23 cellular contexts compared by ENCODE assay signal in the genomic region with DNA sequence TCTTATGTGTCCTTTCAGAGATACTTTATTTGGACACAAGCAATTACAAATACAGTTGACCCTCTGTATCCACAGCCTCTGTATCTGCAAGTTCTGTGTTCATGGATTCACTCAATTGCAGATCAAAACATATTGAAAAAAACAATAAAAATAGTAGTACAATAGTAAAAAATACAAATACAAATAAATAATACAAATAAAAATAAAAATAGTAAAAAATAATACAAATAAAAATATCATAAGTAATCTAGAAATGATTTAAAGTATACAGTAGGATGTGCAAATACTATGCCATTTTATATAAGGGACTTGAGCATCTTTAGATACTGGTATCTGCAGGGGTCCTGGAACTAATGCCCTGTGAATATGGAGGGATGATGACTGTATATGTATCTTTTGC. TPM values are rescaled to one million over a fixed set of nuclear protein-coding genes. Genes with fewer than 3 reads are reported as not detected.
DNase-seq lines count a peak whose midpoint lies in the region; ATAC-seq and TF ChIP-seq lines count a peak whose summit lies in the region.
"Had no signal": no experiment of that assay in that cellular context is flagged by ENCODE, and none has a peak within 500 bp of the region (broad histone marks: within the 10 kb centered on the region; RNA-seq: fewer than 3 reads in every experiment).

No MANE protein-coding gene starts in this region.

- no peaks in the 10 kb centered on the region for H4K20me1 ChIP-seq in PC-9 (ENCODE audit: insufficient read depth)

- H3K27ac ChIP-seq in PC-9 (peak overlapping the region; percentile 78; the same call in 1 of the 2 replicates), adrenal gland (peak overlapping the region in 4 of 5 donors; percentile 58 to 94 (median 82)), left lung (peak overlapping the region; percentile 89 to 97), tibial artery (peak overlapping the region; percentile 93 to 96)

- H3K27me3 ChIP-seq in PC-9 (ENCODE audit: insufficient read depth, low read depth): no peaks in the 10 kb centered on the region
- no peaks in the 10 kb centered on the region for H3K27me3 ChIP-seq in adrenal gland
- no peaks in the 10 kb centered on the region for H3K27me3 ChIP-seq in left lung
- H3K27me3 ChIP-seq in tibial artery: no peaks in the 10 kb centered on the region
- H3K27me3 ChIP-seq: hepatocyte, MG63 had no signal

- H3K36me3 ChIP-seq in PC-9 (ENCODE audit: low read depth) (no peaks in the 10 kb centered on the region), adrenal gland (replicated peaks in 1 of 2) (no peaks in the 10 kb centered on the region), left lung (no peaks in the 10 kb centered on the region), tibial artery (no peaks in the 10 kb centered on the region)
- H3K36me3 ChIP-seq: MG63 had no signal

- intact Hi-C loops in PC-9 (cut with micrococcal nuclease; ENCODE audit: unreplicated experiment): loop anchor here (10.0 kb wide), 2 partner anchors 208 to 248 kb away; a partner anchor contains a TSS
- intact Hi-C loops in adrenal gland (cut with DNase I): no loop called here
- intact Hi-C loops in left lung (cut with DNase I): no loop called here
- intact Hi-C loops in tibial artery (cut with DNase I; ENCODE audit: low total_unique reads): loop anchor here (10.0 kb wide), 1 partner anchor 248 kb away; no protein-coding TSS in a partner anchor

- no peak overlapping the region for H2AFZ ChIP-seq in PC-9
- H2AFZ ChIP-seq: hepatocyte had no signal

- H3F3A ChIP-seq in PC-9 (ENCODE audit: insufficient read depth, low read depth): peaks cover 38% of the 10 kb centered on the region

- peaks cover 70% of the 10 kb centered on the region for H3K4me1 ChIP-seq in PC-9 (replicated peaks; ENCODE audit: insufficient read depth)
- H3K4me1 ChIP-seq in adrenal gland (replicated peaks in 1 of 2): peaks cover 23 to 50% of the 10 kb centered on the region in 2 donors
- peaks cover 32 to 65% of the 10 kb centered on the region in 2 donors for H3K4me1 ChIP-seq in left lung
- H3K4me1 ChIP-seq in tibial artery: peaks cover 6 to 92% (median 51%) of the 10 kb centered on the region in 4 donors

- no peaks in the 10 kb centered on the region for H3K9me2 ChIP-seq in PC-9 (ENCODE audit: insufficient read depth)

- peak overlapping the region; percentile 63 for H3K4me2 ChIP-seq in PC-9
- H3K4me2 ChIP-seq: hepatocyte had no signal

- CTCF ChIA-PET in PC-9 (lab: Charles Lee): interaction anchor here (0.7 kb wide), 1 partner anchor 16 kb away, joined by 4 read pairs; no protein-coding TSS in a partner anchor

- H3K9me3 ChIP-seq in PC-9 (ENCODE audit: insufficient read depth, low read depth) (no peaks in the 10 kb centered on the region), adrenal gland (replicated peaks in 1 of 3) (no peaks in the 10 kb centered on the region), left lung (no peaks in the 10 kb centered on the region), tibial artery (no peaks in the 10 kb centered on the region)
- H3K9me3 ChIP-seq: MG63 had no signal

- H3K79me2 ChIP-seq in PC-9 (ENCODE audit: low read depth): no peaks in the 10 kb centered on the region
- H3K79me2 ChIP-seq: hepatocyte had no signal

- ATAC-seq in left lung: no peak
- ATAC-seq in HG03460 (IDR thresholded peaks at IDR 0.05; ENCODE audit: unreplicated experiment): no peak
- ATAC-seq: SK-N-SH treated with all-trans-retinoic acid at 6 μM for 48 hours had no signal

- H3K4me3 ChIP-seq in PC-9: no peak overlapping the region
- no peak overlapping the region for H3K4me3 ChIP-seq in adrenal gland
- H3K4me3 ChIP-seq in left lung: no peak overlapping the region
- H3K4me3 ChIP-seq in tibial artery: no peak overlapping the region
- H3K4me3 ChIP-seq: hepatocyte, MG63, smooth muscle cell had no signal

- POLR2A ChIA-PET in PC-9 (lab: Charles Lee; ENCODE audit: unreplicated experiment): no interaction called here

- TF ChIP-seq POLR2A in adrenal gland (IDR thresholded peaks at IDR 0.05): no peak

- DNase-seq in PC-9 (no peak), adrenal gland (no peak), left lung (no peak), tibial artery (no peak), NCI-H774 (lab: John Stamatoyannopoulos, UW) (no peak), NCI-H2081 (lab: John Stamatoyannopoulos, UW) (no peak)
- no peak for DNase-seq in activated naive CD4-positive, alpha-beta T cell treated with Interleukin-2 at 50 U/mL for 16 hours
- DNase-seq: activated CD4-positive, alpha-beta T cell treated with anti-CD3 and anti-CD28 coated beads for 4 hours; activated CD8-positive, alpha-beta memory T cell treated with anti-CD3 and anti-CD28 coated beads for 24 hours; activated effector memory CD4-positive, alpha-beta T cell treated with Interleukin-2 at 50 U/mL for 16 hours; activated naive CD8-positive, alpha-beta T cell treated with anti-CD3 and anti-CD28 coated beads, Interleukin-2, amount 10 ng/mL, durations not matched to agents 7 days and 5 days; CD4-positive, CD25-positive, alpha-beta regulatory T cell; erythroblast; foreskin fibroblast; KG1; MG63; NCI-H1105 treated with DMSO at 0.1 percent for 48 hours; NCI-H1930; T-helper 2 cell had no signal

- BruUV-seq in PC-9 (replicated peaks; lab: Mats Ljungman, UMichigan): no TSS peak

- TF ChIP-seq CTCF in PC-9 (conservative IDR thresholded peaks at IDR 0.05): no peak
- TF ChIP-seq CTCF in adrenal gland (IDR thresholded peaks at IDR 0.05): no peak
- TF ChIP-seq CTCF in left lung (IDR thresholded peaks at IDR 0.05): no peak
- no peak for TF ChIP-seq CTCF in tibial artery (IDR thresholded peaks at IDR 0.05)

RNA-seq across cellular contexts. Expression of a gene that starts 47.4 kb away (rescaled TPM):
- total RNA-seq in PC-9 (2021) (66.2 and 101 TPM in 2 replicates), adrenal gland (100 to 1,000 TPM in 4 of 8 donors, 10 to 100 TPM in 4; 27.5 to 147 (median 100) TPM), left lung (100 to 1,000 TPM; 264 to 294 TPM)
- 10 to 100 TPM; 51.0 to 77.5 (median 76.7) TPM for polyA plus RNA-seq in adrenal gland

Comparison
In these comparisons a context has a peak if more than half of its experiments do, and no peak if none do; other contexts are left out.
1. intact Hi-C loops: an anchor here in PC-9 (10.0 kb wide) and tibial artery (10.0 kb wide); none called in adrenal gland and left lung.